ENCODE assay signal across 8 cellular contexts in genomic region chr17:2709173-2709661, GRCh38. TPM values are rescaled to one million over a fixed set of nuclear protein-coding genes. Genes with fewer than 3 reads are reported as not detected.
DNase-seq lines count a peak whose midpoint lies in the region; ATAC-seq and TF ChIP-seq lines count a peak whose summit lies in the region.

No MANE protein-coding gene starts in this region.

- CTCF ChIA-PET in AG04449 (lab: Yijun Ruan, JAX), result no interaction called here
- CTCF ChIA-PET in T-cell (lab: Charles Lee), result no interaction called here

- TF ChIP-seq CTCF in AG04449 (IDR thresholded peaks at IDR 0.05; ENCODE audit: insufficient read depth, low read length, missing control alignments) (no peak), type B pancreatic cell (conservative IDR thresholded peaks at IDR 0.05) (no peak)

- H3K4me3 Mint-ChIP-seq in T-cell, result peak overlapping the region; percentile 81 to 85 (median 85)
- peak overlapping the region; percentile 91 for H3K4me3 Mint-ChIP-seq in type B pancreatic cell

- H3K9me3 Mint-ChIP-seq in T-cell (no peaks in the 10 kb centered on the region), type B pancreatic cell (no peaks in the 10 kb centered on the region)

- POLR2A ChIA-PET in AG04449 (lab: Yijun Ruan, JAX), result no interaction called here
- POLR2A ChIA-PET in T-cell (lab: Charles Lee), result no interaction called here

- H3K4me3 ChIP-seq in AG04449 (ENCODE audit: low read depth, low read length), result 0 out of 2 replicates have a peak overlapping the region, but pooled peaks have one; percentile 3

- H3K36me3 Mint-ChIP-seq in T-cell (no peaks in the 10 kb centered on the region), type B pancreatic cell (peaks cover 4% of the 10 kb centered on the region)

- ATAC-seq in T-cell (replicated peaks in 1 of 4), result no peak

- H3K27ac Mint-ChIP-seq in T-cell, result peak overlapping the region; percentile 79 to 85
- H3K27ac Mint-ChIP-seq in type B pancreatic cell, result peak overlapping the region; percentile 90

- no peaks in the 10 kb centered on the region for H3K27me3 Mint-ChIP-seq in T-cell
- H3K27me3 Mint-ChIP-seq in type B pancreatic cell, result no peaks in the 10 kb centered on the region

- peaks cover 42 to 47% (median 46%) of the 10 kb centered on the region in 3 donors for H3K4me1 Mint-ChIP-seq in T-cell
- H3K4me1 Mint-ChIP-seq in type B pancreatic cell (ENCODE audit: unreplicated experiment), result peaks cover 28% of the 10 kb centered on the region

- DNase-seq in AG04449 (ENCODE audit: low read depth, low spot score) (no peak), GM19238 (ENCODE audit: insufficient read length, low spot score) (peak; percentile 66), T-cell (no peak), kidney tubule cell (ENCODE audit: low spot score) (peak; percentile 87), type B pancreatic cell (ENCODE audit: extremely low spot score, unreplicated experiment) (no peak), cortex of kidney (lab: John Stamatoyannopoulos, UW) (no peak), anterior cingulate cortex (lab: John Stamatoyannopoulos, UW) (no peak), NCI-H69 (lab: John Stamatoyannopoulos, UW) (no peak)

RNA-seq across cellular contexts. Expression of gene CLUH, which starts 2.3 kb away (rescaled TPM):
- 10 to 100 TPM; 40.0 to 73.3 (median 67.2) TPM for total RNA-seq in T-cell
- 77.0 and 108 TPM in 2 replicates for total RNA-seq in type B pancreatic cell (ENCODE audit: low replicate concordance)

RNA-seq across cellular contexts. Expression of gene CCDC92B, which starts 40.2 kb away (rescaled TPM):
- under 1 TPM in 4 of 5 donors, not detected in 1; 0.13 to 0.53 (median 0.27) TPM for total RNA-seq in T-cell
- 1.3 and 1.5 TPM in 2 replicates for total RNA-seq in type B pancreatic cell (ENCODE audit: low replicate concordance)

Comparison
In these comparisons a context has a peak if more than half of its experiments do, and no peak if none do; other contexts are left out.
1. DNase-seq: peak in GM19238 (single experiment) and kidney tubule cell (single experiment); none in AG04449 (single experiment), T-cell (0 of 34), type B pancreatic cell (single experiment), cortex of kidney (single experiment), anterior cingulate cortex (0 of 58) and NCI-H69 (single experiment).